Comparison of ENCODE assay signal across 28 cellular contexts in genomic region chr4:106132045-106132444, GRCh38.
"Had no signal": no experiment of that assay in that cellular context is flagged by ENCODE, and none has a peak within 500 bp of the region (broad histone marks: within the 10 kb centered on the region; RNA-seq: fewer than 3 reads in every experiment).

No MANE protein-coding gene starts in this region.

- H3K27ac Mint-ChIP-seq: stimulated activated effector memory CD8-positive, alpha-beta T cell treated with anti-CD3 and anti-CD28 coated beads, Interleukin-12 subunit alpha, Interleukin-12 subunit beta, amount 100 ng/mL, for 72 hours; stimulated activated memory B cell treated with anti-CD40 and anti-IgM and Interleukin-4, amounts not matched to agents 10 μg/mL and 1 μg/mL and 100 μg/mL, for 72 hours; stimulated activated naive B cell treated with anti-CD40 and anti-IgM and Interleukin-4, amounts not matched to agents 10 μg/mL and 1 μg/mL and 100 μg/mL, for 72 hours; stimulated activated naive CD8-positive, alpha-beta T cell treated with anti-CD3 and anti-CD28 coated beads, Interleukin-15, Interleukin-2, amounts not matched to agents 100 ng/mL and 50 ng/mL, for 24 hours; type B pancreatic cell had no signal

- H3K9me3 ChIP-seq: testis, thoracic aorta, thyroid gland, transverse colon, upper lobe of right lung, uterus, vagina had no signal

- H3K4me3 ChIP-seq: stomach, suprapubic skin, testis, thoracic aorta, thyroid gland, tibial artery, tibial nerve, transverse colon, upper lobe of left lung, upper lobe of right lung, uterus, vagina had no signal

- FAIRE-seq: urothelium cell line had no signal

- H3K36me3 ChIP-seq: thoracic aorta, thyroid gland, upper lobe of right lung, uterus had no signal

- ATAC-seq: stimulated activated effector memory CD8-positive, alpha-beta T cell treated with anti-CD3 and anti-CD28 coated beads, Interleukin-12 subunit alpha, Interleukin-12 subunit beta, amount 100 ng/mL, for 72 hours; stimulated activated memory B cell treated with anti-CD40 and anti-IgM and Interleukin-4, amounts not matched to agents 10 μg/mL and 1 μg/mL and 100 μg/mL, for 72 hours; stimulated activated naive B cell treated with anti-CD40 and anti-IgM and Interleukin-4, amounts not matched to agents 10 μg/mL and 1 μg/mL and 100 μg/mL, for 72 hours; stimulated activated naive CD8-positive, alpha-beta T cell treated with anti-CD3 and anti-CD28 coated beads, Interleukin-15, Interleukin-2, amounts not matched to agents 100 U/mL and 50 U/mL, for 24 hours; upper lobe of right lung had no signal

- H3K4me3 Mint-ChIP-seq: stimulated activated effector memory CD8-positive, alpha-beta T cell treated with anti-CD3 and anti-CD28 coated beads, Interleukin-12 subunit alpha, Interleukin-12 subunit beta, amount 100 ng/mL, for 72 hours; stimulated activated memory B cell treated with anti-CD40 and anti-IgM and Interleukin-4, amounts not matched to agents 10 μg/mL and 1 μg/mL and 100 μg/mL, for 72 hours; stimulated activated naive B cell treated with anti-CD40 and anti-IgM and Interleukin-4, amounts not matched to agents 10 μg/mL and 1 μg/mL and 100 μg/mL, for 72 hours; stimulated activated naive CD8-positive, alpha-beta T cell treated with anti-CD3 and anti-CD28 coated beads, Interleukin-15, Interleukin-2, amounts not matched to agents 100 ng/mL and 50 ng/mL, for 24 hours; type B pancreatic cell had no signal

- H3K27ac ChIP-seq: stomach, suprapubic skin, testis, thoracic aorta, thyroid gland, tibial artery, tibial nerve, transverse colon, upper lobe of left lung, upper lobe of right lung, uterus, vagina had no signal

- H3K27me3 Mint-ChIP-seq: stimulated activated memory B cell treated with anti-CD40 and anti-IgM and Interleukin-4, amounts not matched to agents 10 μg/mL and 1 μg/mL and 100 μg/mL, for 72 hours; stimulated activated naive B cell treated with anti-CD40 and anti-IgM and Interleukin-4, amounts not matched to agents 10 μg/mL and 1 μg/mL and 100 μg/mL, for 72 hours; stimulated activated naive CD8-positive, alpha-beta T cell treated with anti-CD3 and anti-CD28 coated beads, Interleukin-15, Interleukin-2, amounts not matched to agents 100 ng/mL and 50 ng/mL, for 24 hours; type B pancreatic cell had no signal

- H3K4me1 ChIP-seq: stomach, suprapubic skin, testis, thyroid gland, tibial artery, tibial nerve, transverse colon, upper lobe of left lung, upper lobe of right lung, uterus, vagina had no signal

- H3K27me3 ChIP-seq: stomach, suprapubic skin, testis, thyroid gland, tibial artery, tibial nerve, transverse colon, upper lobe of left lung, upper lobe of right lung, uterus, vagina had no signal

- DNase-seq: stimulated activated CD4-positive, alpha-beta T cell treated with anti-CD3 and anti-CD28 coated beads, Interleukin-2, amount 100 ng/mL, for 48 hours; stimulated activated CD4-positive, alpha-beta T cell treated with anti-CD3 and anti-CD28 coated beads, Interleukin-4, amount 100 ng/mL, for 1 hour; stimulated activated CD4-positive, alpha-beta T cell treated with anti-CD3 and anti-CD28 coated beads, Interleukin-4, amount 100 ng/mL, for 24 hours; stimulated activated CD4-positive, alpha-beta T cell treated with anti-CD3 and anti-CD28 coated beads, Interleukin-4, amount 100 ng/mL, for 4 hours; stimulated activated CD8-positive, alpha-beta memory T cell treated with anti-CD3 and anti-CD28 coated beads, Interleukin-4, amount 100 ng/mL, for 48 hours; stimulated activated naive B cell treated with anti-CD40 and anti-IgM and Interleukin-4, amounts not matched to agents 10 μg/mL and 1 μg/mL and 100 μg/mL, for 72 hours; stimulated activated naive CD4-positive, alpha-beta T cell; stimulated activated naive CD4-positive, alpha-beta T cell treated with Interleukin-2 at 50 U/mL for 16 hours; stimulated activated naive CD8-positive, alpha-beta T cell treated with anti-CD3 and anti-CD28 coated beads, Interleukin-15, Interleukin-2, amounts not matched to agents 100 U/mL and 50 U/mL, for 24 hours; stomach; substantia nigra; testis; thyroid gland; tibial artery; transverse colon; trophoblast cell; upper lobe of left lung; upper lobe of right lung; uterus had no signal

- H3K4me1 Mint-ChIP-seq: stimulated activated effector memory CD8-positive, alpha-beta T cell treated with anti-CD3 and anti-CD28 coated beads, Interleukin-12 subunit alpha, Interleukin-12 subunit beta, amount 100 ng/mL, for 72 hours; stimulated activated memory B cell treated with anti-CD40 and anti-IgM and Interleukin-4, amounts not matched to agents 10 μg/mL and 1 μg/mL and 100 μg/mL, for 72 hours; stimulated activated naive B cell treated with anti-CD40 and anti-IgM and Interleukin-4, amounts not matched to agents 10 μg/mL and 1 μg/mL and 100 μg/mL, for 72 hours had no signal
